6 cellular contexts compared by ENCODE assay signal in the genomic region with DNA sequence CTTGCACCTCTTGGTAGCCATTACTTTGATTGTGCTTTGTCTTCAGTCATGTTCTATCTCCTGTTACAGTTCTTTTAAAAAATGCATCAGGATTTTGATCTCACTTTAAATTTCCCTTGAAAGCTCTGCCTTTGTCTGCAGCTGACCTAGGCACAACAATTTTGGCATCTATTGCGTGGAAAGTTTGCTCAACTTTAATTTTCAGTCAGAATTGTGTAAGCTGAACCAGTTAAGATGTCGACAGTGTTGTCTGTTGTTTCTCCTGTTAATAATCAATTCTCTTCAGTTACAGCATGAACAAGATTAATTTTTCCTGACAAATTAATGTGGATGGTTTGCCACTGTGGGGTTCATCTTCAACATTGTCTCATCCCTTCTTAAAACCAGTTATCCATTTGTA.
"Had no signal": no experiment of that assay in that cellular context is flagged by ENCODE, and none has a peak within 500 bp of the region (broad histone marks: within the 10 kb centered on the region; RNA-seq: fewer than 3 reads in every experiment).

No MANE protein-coding gene starts in this region.

- DNase-seq: IMR-90, KBM-7, KG1 had no signal

- FAIRE-seq: HTR-8/SVneo, K562 had no signal

- ATAC-seq: K562 had no signal

- H3K27ac ChIP-seq: HL-60 had no signal

- H3K4me3 ChIP-seq: K562 had no signal
